Comparison of ENCODE assay signal across 21 cellular contexts in the genomic region with DNA sequence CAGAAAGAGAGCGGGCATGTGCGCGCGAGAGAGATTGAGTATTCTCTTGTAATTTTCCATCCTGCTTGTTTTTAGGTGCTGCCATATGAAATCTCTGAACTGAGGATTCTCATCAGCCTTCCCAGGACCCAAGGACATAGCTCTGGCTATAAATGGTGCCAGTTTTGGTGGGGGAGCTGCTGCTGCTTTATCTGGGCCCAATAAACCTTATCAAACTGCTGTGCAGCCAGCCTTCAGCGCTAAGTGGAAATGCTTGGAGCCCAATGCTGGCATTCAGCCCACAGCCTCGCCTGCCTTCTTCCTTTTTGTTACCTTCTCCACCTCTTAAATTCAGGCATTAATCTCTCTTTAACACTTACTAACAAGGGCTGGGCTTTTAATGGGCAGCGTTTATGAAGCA. TPM values are rescaled to one million over a fixed set of nuclear protein-coding genes. Genes with fewer than 3 reads are reported as not detected.
DNase-seq lines count a peak whose midpoint lies in the region; ATAC-seq and TF ChIP-seq lines count a peak whose summit lies in the region.
"Had no signal": no experiment of that assay in that cellular context is flagged by ENCODE, and none has a peak within 500 bp of the region (broad histone marks: within the 10 kb centered on the region; RNA-seq: fewer than 3 reads in every experiment).

No MANE protein-coding gene starts in this region.

- H3K4me3 Mint-ChIP-seq in natural killer cell: no peak overlapping the region
- H3K4me3 Mint-ChIP-seq: activated CD4-positive, alpha-beta T cell treated with anti-CD3 and anti-CD28 coated beads for 36 hours had no signal

- H3K4me1 Mint-ChIP-seq in natural killer cell: peaks cover 10 to 26% of the 10 kb centered on the region in 2 donors

- in situ Hi-C loops in gastrocnemius medialis (cut with MboI; ENCODE audit: low sequenced_read_pairs in 4 of 4): loop anchor here in 1 of 4 donors (10.0 kb wide), 1 partner anchor 188 kb away; no protein-coding TSS in a partner anchor

- DNase-seq in heart left ventricle (peak in 2 of 5 donors; percentile 39 to 60), cardiac septum (ENCODE audit: low spot score) (no peak), left ventricle myocardium superior (peak; percentile 68), gastrocnemius medialis (no peak), SW480 (ENCODE audit: low spot score) (no peak), DMS53 treated with DMSO at 0.1 percent for 48 hours (lab: John Stamatoyannopoulos, UW; ENCODE audit: unreplicated experiment) (no peak), natural killer cell (no peak), NCI-H128 (lab: John Stamatoyannopoulos, UW; ENCODE audit: unreplicated experiment) (no peak)
- DNase-seq: activated CD4-positive, alpha-beta T cell treated with anti-CD3 and anti-CD28 coated beads for 36 hours; CD4-positive, alpha-beta T cell; midbrain; NK-92 treated with Interleukin-12 subunit alpha and Interleukin-12 subunit beta, amount 100 ng/mL, for 24 hours; stimulated activated naive CD8-positive, alpha-beta T cell treated with anti-CD3 and anti-CD28 coated beads, Interleukin-15, Interleukin-2, amounts not matched to agents 100 U/mL and 50 U/mL, for 24 hours; T1000 had no signal

- intact Hi-C loops in heart left ventricle (cut with DNase I) (loop anchor here in 5 of 10 donors (5.0 kb wide), 3 partner anchors 125 to 205 kb away; no protein-coding TSS in a partner anchor), cardiac septum (cut with DNase I) (no loop called here), left ventricle myocardium superior (cut with micrococcal nuclease) (no loop called here), gastrocnemius medialis (cut with DNase I; ENCODE audit: low total_unique reads) (loop anchor here (5.0 kb wide), 1 partner anchor 185 kb away; no protein-coding TSS in a partner anchor), natural killer cell (cut with micrococcal nuclease) (no loop called here)

- no peaks in the 10 kb centered on the region for H3K27me3 Mint-ChIP-seq in natural killer cell (ENCODE audit: low read depth in 2 of 2)

- H3K27ac ChIP-seq in heart left ventricle (peak overlapping the region in 9 of 12 donors; percentile 5 to 100 (median 96)), gastrocnemius medialis (peak overlapping the region; percentile 94 to 99 (median 96))
- H3K27ac ChIP-seq: cardiac muscle cell, vagina had no signal

- peaks cover under 1 to 42% (median 26%) of the 10 kb centered on the region in 12 donors for H3K4me1 ChIP-seq in heart left ventricle
- peaks cover 9 to 44% of the 10 kb centered on the region in 2 donors for H3K4me1 ChIP-seq in gastrocnemius medialis

- no peaks in the 10 kb centered on the region for H3K9me3 Mint-ChIP-seq in natural killer cell
- H3K9me3 Mint-ChIP-seq: CD4-positive, alpha-beta T cell had no signal

- no peak for ATAC-seq in heart left ventricle
- no peak for ATAC-seq in left ventricle myocardium superior
- no peak for ATAC-seq in gastrocnemius medialis
- no peak for ATAC-seq in natural killer cell
- ATAC-seq: activated CD4-positive, alpha-beta T cell treated with anti-CD3 and anti-CD28 coated beads for 36 hours; sciatic nerve; SK-N-SH treated with all-trans-retinoic acid at 6 μM for 48 hours; stimulated activated naive CD8-positive, alpha-beta T cell treated with anti-CD3 and anti-CD28 coated beads, Interleukin-15, Interleukin-2, amounts not matched to agents 100 U/mL and 50 U/mL, for 24 hours had no signal

- H3K36me3 ChIP-seq in heart left ventricle: peaks cover 0 to 4% (median 0%) of the 10 kb centered on the region in 9 donors
- peaks cover 0 to 6% of the 10 kb centered on the region in 2 donors for H3K36me3 ChIP-seq in gastrocnemius medialis
- H3K36me3 ChIP-seq: cardiac muscle cell, vagina had no signal

- H3K36me3 Mint-ChIP-seq in natural killer cell: no peaks in the 10 kb centered on the region

- 62 to 71% (median 63%) methylated on average over 7 of the region's 7 CpGs for WGBS in heart left ventricle, 4 donors

- H3K9me3 ChIP-seq in heart left ventricle (no peaks in the 10 kb centered on the region), gastrocnemius medialis (no peaks in the 10 kb centered on the region)
- H3K9me3 ChIP-seq: vagina had no signal

- H3K4me3 ChIP-seq in heart left ventricle (no peak overlapping the region), gastrocnemius medialis (no peak overlapping the region)
- H3K4me3 ChIP-seq: cardiac muscle cell, vagina had no signal

- TF ChIP-seq CTCF in heart left ventricle (IDR thresholded peaks at IDR 0.05) (no peak), gastrocnemius medialis (IDR thresholded peaks at IDR 0.05 in 4 of 5, conservative IDR thresholded peaks at IDR 0.05 in 1 of 5) (no peak), natural killer cell (IDR thresholded peaks at IDR 0.05) (no peak)

- H3K27ac Mint-ChIP-seq in natural killer cell: peak overlapping the region in 1 of 2 donors; percentile 18
- H3K27ac Mint-ChIP-seq: activated CD4-positive, alpha-beta T cell treated with anti-CD3 and anti-CD28 coated beads for 36 hours; CD4-positive, alpha-beta T cell had no signal

- TF ChIP-seq POLR2A in heart left ventricle (IDR thresholded peaks at IDR 0.05) (no peak), gastrocnemius medialis (IDR thresholded peaks at IDR 0.05) (no peak)

- H3K27me3 ChIP-seq in heart left ventricle (peaks cover 0 to 13% (median 0%) of the 10 kb centered on the region in 9 donors), gastrocnemius medialis (no peaks in the 10 kb centered on the region)
- H3K27me3 ChIP-seq: vagina had no signal

RNA-seq across cellular contexts. Expression of gene ZBTB16, which starts 2.4 kb away (rescaled TPM):
- 100 to 1,000 TPM in 2 of 9 donors, 10 to 100 TPM in 7; 15.3 to 130 (median 62.8) TPM for total RNA-seq in heart left ventricle
- polyA plus RNA-seq in heart left ventricle: 10 to 100 TPM; 44.0 to 86.1 TPM
- total RNA-seq in cardiac septum: 25.4 TPM
- 67.3 TPM for total RNA-seq in left ventricle myocardium superior
- 100 to 1,000 TPM; 156 to 250 (median 196) TPM for total RNA-seq in gastrocnemius medialis
- 100 to 1,000 TPM; 104 to 224 (median 156) TPM for total RNA-seq in natural killer cell
- total RNA-seq: H4, HT1080 had no signal
- polyA plus RNA-seq: AG04450 had no signal
